10 cellular contexts compared by ENCODE assay signal in the genomic region with DNA sequence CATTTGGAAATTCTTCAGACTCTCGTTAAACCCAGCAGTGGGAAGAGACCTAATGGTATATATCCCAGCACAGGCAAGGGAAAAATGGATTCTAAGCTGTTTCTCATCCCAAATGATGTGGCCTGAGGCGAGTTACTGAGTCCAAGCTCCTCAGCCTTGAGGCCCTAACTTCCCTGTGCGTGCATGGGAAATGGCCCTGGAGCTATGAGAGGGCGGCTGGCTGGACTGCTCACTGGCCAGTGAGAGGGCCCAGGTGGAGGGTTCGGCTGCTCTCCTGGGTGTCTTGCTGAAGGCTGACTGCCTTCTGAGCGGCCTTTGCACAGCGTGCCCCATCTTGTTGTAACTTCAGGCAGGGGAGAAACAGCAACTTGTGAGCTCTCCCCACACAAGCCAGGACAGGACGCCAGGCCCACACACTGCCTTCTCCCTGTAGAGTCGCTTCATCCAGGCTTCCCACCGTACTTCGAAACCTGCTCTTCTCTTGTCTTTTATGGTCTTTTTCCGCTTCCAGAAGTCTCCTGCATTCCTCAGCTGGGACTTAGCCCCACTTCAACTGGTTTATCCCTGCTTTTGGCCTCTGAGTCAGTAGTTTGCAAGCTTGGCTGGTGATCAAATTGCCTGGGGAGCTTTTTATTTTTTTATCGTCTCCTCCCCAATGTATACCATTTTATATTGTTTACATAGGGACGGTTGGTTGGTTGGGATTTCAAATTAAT. TPM values are rescaled to one million over a fixed set of nuclear protein-coding genes. Genes with fewer than 3 reads are reported as not detected.
DNase-seq lines count a peak whose midpoint lies in the region; ATAC-seq and TF ChIP-seq lines count a peak whose summit lies in the region.
"Had no signal": no experiment of that assay in that cellular context is flagged by ENCODE, and none has a peak within 500 bp of the region (broad histone marks: within the 10 kb centered on the region; RNA-seq: fewer than 3 reads in every experiment).

No MANE protein-coding gene starts in this region.

- no peak for ATAC-seq in HG03460 (IDR thresholded peaks at IDR 0.05; ENCODE audit: unreplicated experiment)
- no peak for ATAC-seq in HG03025 (IDR thresholded peaks at IDR 0.05; ENCODE audit: low FRiP score, unreplicated experiment)

- H3K9ac ChIP-seq in GM23248 (no peak overlapping the region), skeletal muscle satellite cell (ENCODE audit: low read depth, low read length) (no peak overlapping the region)

- peaks cover 31% of the 10 kb centered on the region for H3K4me1 ChIP-seq in GM23248 (ENCODE audit: insufficient read depth)
- H3K4me1 ChIP-seq in SJSA1 (replicated peaks) = peaks cover 34% of the 10 kb centered on the region
- peaks cover 10% of the 10 kb centered on the region for H3K4me1 ChIP-seq in skeletal muscle satellite cell (ENCODE audit: control insufficient read depth, insufficient read depth, low read length)

- peaks cover 28% of the 10 kb centered on the region for H3F3A ChIP-seq in GM23248 (ENCODE audit: insufficient read depth)

- H3K4me3 ChIP-seq in GM23248 (no peak overlapping the region), SJSA1 (no peak overlapping the region), foreskin fibroblast (ENCODE audit: low read depth in 1 of 2, low read length in 2 of 2) (no peak overlapping the region), skeletal muscle satellite cell (ENCODE audit: low read length) (no peak overlapping the region)

- no peaks in the 10 kb centered on the region for H3K9me2 ChIP-seq in GM23248 (ENCODE audit: insufficient read depth)

- H3K9me3 ChIP-seq in GM23248 (ENCODE audit: low read depth) (no peaks in the 10 kb centered on the region), SJSA1 (replicated peaks) (no peaks in the 10 kb centered on the region), skeletal muscle satellite cell (replicated peaks; ENCODE audit: low read length) (no peaks in the 10 kb centered on the region)

- peak overlapping the region; percentile 34 for H3K4me2 ChIP-seq in GM23248 (ENCODE audit: unreplicated experiment)
- H3K4me2 ChIP-seq in skeletal muscle satellite cell (ENCODE audit: low read length) = peak overlapping the region; percentile 17

- in situ Hi-C loops in GM23248 (cut with MboI) = no loop called here

- TF ChIP-seq CTCF in foreskin fibroblast (IDR thresholded peaks at IDR 0.05; ENCODE audit: low read depth, low read length) = no peak

- WGBS in GM23248 (ENCODE audit: low coverage in 1 of 2, low lambda C conversion rate in 2 of 2, missing lambda C conversion rate in 2 of 2), 2 experiments = 54 to 55% methylated on average over 14 of the region's 14 CpGs

- no peaks in the 10 kb centered on the region for H3K79me2 ChIP-seq in GM23248 (ENCODE audit: insufficient read depth)

- no peak overlapping the region for H3K27ac ChIP-seq in GM23248
- peak overlapping the region; percentile 75 for H3K27ac ChIP-seq in SJSA1

- H2AFZ ChIP-seq in GM23248 = no peak overlapping the region

- no peaks in the 10 kb centered on the region for H4K20me1 ChIP-seq in GM23248 (ENCODE audit: insufficient read depth)

- peaks cover 14% of the 10 kb centered on the region; the same call in 1 of the 2 replicates for H3K27me3 ChIP-seq in GM23248 (replicated peaks; ENCODE audit: insufficient read depth)
- H3K27me3 ChIP-seq in SJSA1 (replicated peaks) = no peaks in the 10 kb centered on the region
- peaks cover 13% of the 10 kb centered on the region for H3K27me3 ChIP-seq in skeletal muscle satellite cell (ENCODE audit: control insufficient read depth, insufficient read depth, low read length)

- no peaks in the 10 kb centered on the region for H3K36me3 ChIP-seq in GM23248 (ENCODE audit: low read depth)
- H3K36me3 ChIP-seq in SJSA1 = no peaks in the 10 kb centered on the region
- no peaks in the 10 kb centered on the region for H3K36me3 ChIP-seq in skeletal muscle satellite cell (ENCODE audit: insufficient read depth, low read length)

- DNase-seq in GM23248 = peak; percentile 90
- DNase-seq in SJSA1 (ENCODE audit: low read depth in 1 of 2, low spot score in 2 of 2) = peak; percentile 85 to 91
- DNase-seq in foreskin fibroblast = peak; percentile 53 to 78
- no peak for DNase-seq in DMS79 treated with DMSO at 0.1 percent for 48 hours (lab: John Stamatoyannopoulos, UW)
- no peak for DNase-seq in effector CD4-positive, alpha-beta T cell
- DNase-seq: erythroblast; stimulated activated CD8-positive, alpha-beta memory T cell treated with anti-CD3 and anti-CD28 coated beads, Interleukin-4, amount 100 ng/mL, for 48 hours had no signal

RNA-seq across cellular contexts. Expression of gene CDH3, which starts 13.3 kb away (rescaled TPM):
- total RNA-seq in GM23248 (2014; rRNA removed; shearing (Covaris generic)) = under 0.01 TPM in 1 of 2 replicates, not detected in the other
- 0.14 TPM in 1 of 2 replicates, not detected in the other for polyA plus RNA-seq in GM23248 (2016; fragmentation: Nextera tagmentation; extraction: Ambion mirVana)
- total RNA-seq in SJSA1 (2014; rRNA removed; shearing (Covaris generic)) = 0.34 and 4.9 TPM in 2 replicates
- under 0.01 TPM in 1 of 2 replicates, not detected in the other for total RNA-seq in skeletal muscle satellite cell (2012; rRNA removed)

Comparison
In these comparisons a context has a peak if more than half of its experiments do, and no peak if none do; other contexts are left out.
1. DNase-seq: peak in GM23248 (single experiment), SJSA1 (2 of 2) and foreskin fibroblast (2 of 2); none in DMS79 treated with DMSO at 0.1 percent for 48 hours (single experiment) and effector CD4-positive, alpha-beta T cell (single experiment).